In the genomic region with DNA sequence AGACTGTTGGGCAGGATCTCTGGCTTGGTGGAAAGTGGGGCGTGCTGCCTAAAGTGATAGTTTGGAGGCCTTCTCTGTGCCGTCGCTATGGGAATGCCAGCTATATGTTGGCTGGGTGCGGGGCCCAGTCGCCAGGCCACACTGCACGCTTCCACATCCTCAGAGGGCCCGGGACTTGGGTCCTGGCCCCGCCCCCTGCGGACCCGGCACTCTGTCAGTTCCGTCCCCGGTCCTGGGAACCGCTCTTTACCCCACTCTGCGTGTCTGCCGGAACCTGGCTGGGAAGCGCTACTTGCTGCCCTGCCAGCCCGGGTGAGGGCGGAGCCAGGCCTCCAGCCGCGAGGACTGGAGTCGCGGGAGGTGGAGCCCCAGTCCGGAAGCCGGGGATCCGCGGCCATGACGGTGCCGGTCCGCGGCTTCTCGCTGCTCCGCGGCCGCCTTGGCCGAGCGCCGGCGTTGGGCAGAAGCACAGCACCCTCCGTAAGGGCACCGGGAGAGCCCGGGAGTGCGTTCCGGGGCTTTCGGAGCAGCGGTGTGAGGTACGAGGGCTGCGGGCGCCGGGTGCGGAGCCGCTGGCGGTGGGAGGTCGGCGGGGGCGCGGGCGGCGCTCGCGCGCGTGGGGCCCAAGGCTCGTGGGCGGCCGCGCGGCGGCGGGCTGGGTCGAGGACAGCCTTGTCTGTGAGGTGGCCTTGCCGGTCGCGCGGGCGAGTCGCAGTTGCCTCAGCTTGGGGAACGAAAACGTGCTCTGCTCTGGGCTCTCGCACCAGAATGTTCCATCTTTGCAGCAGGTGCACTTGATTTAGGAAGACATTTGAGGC, we compare ENCODE assay signal across 8 cellular contexts. TPM values are rescaled to one million over a fixed set of nuclear protein-coding genes. Genes with fewer than 3 reads are reported as not detected.
A peak's percentile ranks its signal among the peaks of the same experiment; 100 is the strongest.
DNase-seq lines count a peak whose midpoint lies in the region; FAIRE-seq and TF ChIP-seq lines count a peak whose summit lies in the region.

A gene (plus strand): TSS at position 376 of the 818 bp plus-strand sequence. CDS start 21 bp downstream, at position 397.

- H3K4me3 ChIP-seq in foreskin fibroblast (ENCODE audit: low read depth in 1 of 2, low read length in 2 of 2): peak within 1 kb of the TSS; percentile 65 to 82
- peak within 1 kb of the TSS; percentile 59 to 70 (median 62) for H3K4me3 ChIP-seq in stomach

- no peaks in the 10 kb centered on the region for H3K79me1 ChIP-seq in H9 (ENCODE audit: insufficient read depth, low read depth, low read length, poor library complexity, severe bottlenecking)

- no peak within 1 kb of the TSS for H2AK5ac ChIP-seq in H9 (ENCODE audit: insufficient read length, low read length)

- no peak within 1 kb of the TSS for H3K23ac ChIP-seq in H9 (ENCODE audit: insufficient read length, low read depth, low read length)

- peak within 1 kb of the TSS; percentile 60 for H2BK5ac ChIP-seq in H9 (ENCODE audit: insufficient read length, low read length)

- H3K4me3 Mint-ChIP-seq in H9 (peak within 1 kb of the TSS; percentile 85 to 90), neural crest cell (peak within 1 kb of the TSS; percentile 86)

- H4K8ac ChIP-seq in H9 (replicated peaks; ENCODE audit: insufficient read length, low read depth, low read length): no peak within 1 kb of the TSS

- H2AFZ ChIP-seq in H9 (ENCODE audit: low read length): peak within 1 kb of the TSS; percentile 70

- DNase-seq in H9: peak; percentile 95
- peak; percentile 95 for DNase-seq in M059J (ENCODE audit: low read depth)
- DNase-seq in SHP77 treated with DMSO at 0.1 percent for 48 hours (lab: John Stamatoyannopoulos, UW): peak; percentile 93
- peak; percentile 77 for DNase-seq in activated gamma-delta T cell treated with Interleukin-2 at 50 U/mL for 16 hours
- DNase-seq in foreskin fibroblast: peak; percentile 95 to 98
- DNase-seq in neural crest cell (ENCODE audit: low read depth, low spot score): peak; percentile 81
- DNase-seq in stomach: peak; percentile 94

- no peak within 1 kb of the TSS for H2BK120ac ChIP-seq in H9 (ENCODE audit: low read depth, low read length, poor library complexity, severe bottlenecking)

- H3K79me2 ChIP-seq in H9 (ENCODE audit: insufficient read depth, low read length): peaks cover 13% of the 10 kb centered on the region; the same call in 1 of the 2 replicates

- H3K36me3 Mint-ChIP-seq in H9 (ENCODE audit: insufficient read depth in 1 of 3, low read depth in 3 of 3) (peaks cover 5 to 26% (median 20%) of the 10 kb centered on the region in 3 experiments; a peak in 5 of 7 replicates), neural crest cell (ENCODE audit: low read depth) (peaks cover 6% of the 10 kb centered on the region)

- H3K9me3 ChIP-seq in H9 (ENCODE audit: control insufficient read depth, low read depth, low read length) (no peaks in the 10 kb centered on the region), stomach (no peaks in the 10 kb centered on the region)

- no CpG with 5 or more reads among the region's 79 CpGs for WGBS in H9 (ENCODE audit: extremely low coverage, insufficient read length, low lambda C conversion rate)
- WGBS in stomach, 5 donors: 0 to 1% (median 0%) methylated on average over 33 to 79 of the region's 79 CpGs

- no peaks in the 10 kb centered on the region for H3K9me3 Mint-ChIP-seq in H9
- H3K9me3 Mint-ChIP-seq in neural crest cell: no peaks in the 10 kb centered on the region

- TF ChIP-seq POLR2A in stomach (IDR thresholded peaks at IDR 0.05): peak in 1 of 4 donors; percentile 74

- H3K14ac ChIP-seq in H9 (ENCODE audit: insufficient read depth, low read length): peak within 1 kb of the TSS; percentile 95

- H3K36me3 ChIP-seq in stomach: peaks cover 0 to 24% (median 14%) of the 10 kb centered on the region in 4 donors

- peak within 1 kb of the TSS; percentile 86 for H3K18ac ChIP-seq in H9 (ENCODE audit: insufficient read length, low read depth, low read length)

- peak; percentile 75 for FAIRE-seq in G401.6 (lab: Jason Lieb, UNC)

- H4K20me1 ChIP-seq in H9 (ENCODE audit: control insufficient read depth, insufficient read depth, insufficient read length): no peaks in the 10 kb centered on the region

- TF ChIP-seq EP300 in stomach (IDR thresholded peaks at IDR 0.05): no peak

- H3K4me1 ChIP-seq in H9 (ENCODE audit: insufficient read depth, low read length) (no peaks in the 10 kb centered on the region), stomach (peaks cover 7 to 40% (median 17%) of the 10 kb centered on the region in 4 donors)

- H3T11ph ChIP-seq in H9 (ENCODE audit: low read length): peak within 1 kb of the TSS; percentile 56

- H3K4me2 ChIP-seq in H9 (ENCODE audit: insufficient read depth, insufficient read length, low read length): peak within 1 kb of the TSS; percentile 84

- H3K27ac Mint-ChIP-seq in H9: peak within 1 kb of the TSS; percentile 80 to 93 (median 84); a peak in 6 of 7 replicates
- peak within 1 kb of the TSS; percentile 98 for H3K27ac Mint-ChIP-seq in neural crest cell (ENCODE audit: unreplicated experiment)

- H3K27me3 Mint-ChIP-seq in H9 (ENCODE audit: low read depth) (no peaks in the 10 kb centered on the region), neural crest cell (ENCODE audit: low read depth) (no peaks in the 10 kb centered on the region)

- H3K23me2 ChIP-seq in H9 (ENCODE audit: insufficient read length, low read depth, low read length, poor library complexity, severe bottlenecking): peaks cover 5% of the 10 kb centered on the region

- H4K91ac ChIP-seq in H9 (ENCODE audit: insufficient read length, low read depth, low read length): no peak within 1 kb of the TSS

- H2BK20ac ChIP-seq in H9 (ENCODE audit: low read depth, low read length, poor library complexity, severe bottlenecking): no peak within 1 kb of the TSS

- H3K4me1 Mint-ChIP-seq in H9: peaks cover 27 to 34% of the 10 kb centered on the region in 2 experiments
- H3K4me1 Mint-ChIP-seq in neural crest cell: peaks cover 24% of the 10 kb centered on the region

- H3K56ac ChIP-seq in H9 (ENCODE audit: insufficient read length, low read depth, low read length): no peak within 1 kb of the TSS

- H4K5ac ChIP-seq in H9 (ENCODE audit: insufficient read length, low read depth, low read length): peak within 1 kb of the TSS; percentile 23

- intact Hi-C loops in stomach (cut with DNase I; ENCODE audit: low total_unique reads): no loop called here

- peak within 1 kb of the TSS; percentile 69 for H3K27ac ChIP-seq in H9 (ENCODE audit: insufficient read length, low read depth, low read length)
- peak within 1 kb of the TSS; percentile 87 to 97 (median 92) for H3K27ac ChIP-seq in stomach

- no peak within 1 kb of the TSS; the same call in 1 of the 2 replicates for H3K4ac ChIP-seq in H9 (ENCODE audit: low read depth, low read length)

- no peak within 1 kb of the TSS for H2BK15ac ChIP-seq in H9 (ENCODE audit: low read depth, low read length)

- no peak within 1 kb of the TSS for H2BK12ac ChIP-seq in H9 (ENCODE audit: insufficient read length, low read depth, low read length)

- H3K27me3 ChIP-seq in H9 (ENCODE audit: insufficient read depth, low read length) (no peaks in the 10 kb centered on the region), stomach (no peaks in the 10 kb centered on the region)

- TF ChIP-seq CTCF in H9 (conservative IDR thresholded peaks at IDR 0.05): no peak
- TF ChIP-seq CTCF in foreskin fibroblast (IDR thresholded peaks at IDR 0.05; ENCODE audit: low read depth, low read length): no peak
- TF ChIP-seq CTCF in neural crest cell (conservative IDR thresholded peaks at IDR 0.05): no peak
- no peak for TF ChIP-seq CTCF in stomach (IDR thresholded peaks at IDR 0.05)

- peak within 1 kb of the TSS; percentile 91 for H3K9ac ChIP-seq in H9 (ENCODE audit: extremely low read depth, insufficient read length, low read length)

RNA-seq across cellular contexts. Expression of the gene that starts here (rescaled TPM):
- total RNA-seq in H9 (2021) (10.0 and 11.6 TPM in 2 replicates), neural crest cell (19.3 and 19.9 TPM in 2 replicates), stomach (10 to 100 TPM in 3 of 5 donors, 1 to 10 TPM in 2; 1.4 to 34.1 (median 13.4) TPM)
- total RNA-seq in M059J (2014; rRNA removed; shearing (Covaris generic)): 4.4 and 8.9 TPM in 2 replicates
- polyA plus RNA-seq in stomach: 1 to 10 TPM; 6.6 to 8.3 (median 7.1) TPM

Comparison
In these comparisons a context has a peak if more than half of its experiments do, and no peak if none do; other contexts are left out.
1. Peak in every context shown above with its lines: DNase-seq, H3K4me3 ChIP-seq and H3K27ac ChIP-seq.